14 cellular contexts compared by ENCODE assay signal in the genomic region with DNA sequence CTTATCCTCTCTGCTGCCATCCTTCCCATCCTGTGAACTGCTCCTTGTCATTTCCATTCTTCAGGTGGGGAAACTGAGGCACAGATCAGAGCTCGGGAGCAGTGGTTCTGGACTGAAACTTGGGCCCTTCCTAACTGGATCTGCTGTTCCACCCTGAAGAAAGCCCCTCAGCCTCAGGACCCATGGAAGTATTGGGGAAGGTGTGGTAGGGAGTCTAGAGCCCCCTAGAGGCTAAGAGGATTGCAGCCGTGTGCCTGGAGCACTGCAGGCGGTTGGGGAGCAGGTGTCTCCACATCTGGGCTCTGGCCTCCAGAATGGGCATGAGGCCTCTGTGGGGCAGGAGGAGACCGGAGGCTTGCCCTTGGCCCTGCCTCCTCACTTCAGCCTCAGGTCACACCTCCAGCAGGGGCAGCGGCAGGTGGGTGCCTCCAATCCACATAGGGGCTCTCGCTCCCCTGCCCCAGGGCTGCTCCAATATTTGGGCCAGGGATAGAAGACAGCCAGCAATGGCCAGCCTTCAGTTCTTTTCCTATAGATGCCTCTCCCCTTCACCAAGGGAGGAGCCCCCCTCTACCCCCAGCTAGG. TPM values are rescaled to one million over a fixed set of nuclear protein-coding genes. Genes with fewer than 3 reads are reported as not detected.
DNase-seq lines count a peak whose midpoint lies in the region; ATAC-seq, FAIRE-seq and TF ChIP-seq lines count a peak whose summit lies in the region.
"Had no signal": no experiment of that assay in that cellular context is flagged by ENCODE, and none has a peak within 500 bp of the region (broad histone marks: within the 10 kb centered on the region; RNA-seq: fewer than 3 reads in every experiment).

No MANE protein-coding gene starts in this region.

- in situ Hi-C loops in KBM-7 (cut with MboI; ENCODE audit: low pct_unique_long_range_greater_than_20kb, low sequenced_read_pairs) (loop anchor here (10.0 kb wide), 2 partner anchors 46 to 136 kb away; no protein-coding TSS in a partner anchor), K562 (cut with MboI) (no loop called here)

- H3K36me3 ChIP-seq in K562 (ENCODE audit: control insufficient read depth, insufficient read depth, low read length) (no peaks in the 10 kb centered on the region), mucosa of descending colon (ENCODE audit: low read depth) (no peaks in the 10 kb centered on the region)

- TF ChIP-seq RAD21 in K562 (CRISPR knock-in tag; conservative IDR thresholded peaks at IDR 0.05 in 1 of 2, IDR thresholded peaks at IDR 0.05 in 1 of 2): peak; percentile 30 to 58; a peak in 3 of 4 replicates

- H3K4me1 Mint-ChIP-seq in activated T-helper 1 cell treated with anti-CD3 and anti-CD28 coated beads, Interleukin-12 subunit alpha, Interleukin-12 subunit beta, Interleukin-2, Interleukin-4 antibody, amounts not matched to agents 30 ng/mL and 10 ng/mL and 1 ng/mL, durations not matched to agents 14 hours and 24 hours and 36 hours (ENCODE audit: low read depth): no peaks in the 10 kb centered on the region

- H4K20me1 ChIP-seq in K562 (replicated peaks; ENCODE audit: control insufficient read depth, insufficient read depth, low read length): no peaks in the 10 kb centered on the region

- H3K9me3 ChIP-seq in K562 (replicated peaks; ENCODE audit: control insufficient read depth, insufficient read depth, low read depth, low read length) (no peaks in the 10 kb centered on the region), mucosa of descending colon (no peaks in the 10 kb centered on the region)

- POLR2A ChIA-PET in K562 (lab: Yijun Ruan, JAX): interaction anchor here (0.9 kb wide), 1 partner anchor 10 kb away, joined by 3 read pairs; no protein-coding TSS in a partner anchor

- WGBS in K562 (ENCODE audit: insufficient coverage, low coverage, missing lambda C conversion rate): 12% methylated on average over 5 of the region's 6 CpGs

- no peak for TF ChIP-seq EP300 in K562 (IDR thresholded peaks at IDR 0.05; ENCODE audit: low read length)

- peaks cover 22% of the 10 kb centered on the region for H3K27me3 Mint-ChIP-seq in activated T-helper 1 cell treated with anti-CD3 and anti-CD28 coated beads, Interleukin-12 subunit alpha, Interleukin-12 subunit beta, Interleukin-2, Interleukin-4 antibody, amounts not matched to agents 30 ng/mL and 10 ng/mL and 1 ng/mL, durations not matched to agents 14 hours and 24 hours and 36 hours (ENCODE audit: insufficient read depth)

- H3K27ac Mint-ChIP-seq in activated T-helper 1 cell treated with anti-CD3 and anti-CD28 coated beads, Interleukin-12 subunit alpha, Interleukin-12 subunit beta, Interleukin-2, Interleukin-4 antibody, amounts not matched to agents 30 ng/mL and 10 ng/mL and 1 ng/mL, durations not matched to agents 14 hours and 24 hours and 36 hours: no peak overlapping the region

- no peaks in the 10 kb centered on the region for H3K9me1 ChIP-seq in K562 (ENCODE audit: control insufficient read depth, insufficient read depth, low read length)

- no peaks in the 10 kb centered on the region for H3K36me3 Mint-ChIP-seq in activated T-helper 1 cell treated with anti-CD3 and anti-CD28 coated beads, Interleukin-12 subunit alpha, Interleukin-12 subunit beta, Interleukin-2, Interleukin-4 antibody, amounts not matched to agents 30 ng/mL and 10 ng/mL and 1 ng/mL, durations not matched to agents 14 hours and 24 hours and 36 hours (ENCODE audit: low read depth)

- BruUV-seq in K562 (replicated peaks; lab: Mats Ljungman, UMichigan): no TSS peak

- intact Hi-C loops in K562 (cut with micrococcal nuclease) (loop anchor here (5.0 to 10.0 kb wide), 3 partner anchors 146 to 264 kb away; no protein-coding TSS in a partner anchor), mucosa of descending colon (cut with DNase I, micrococcal nuclease) (no loop called here)
- intact Hi-C loops in activated T-helper 1 cell treated with anti-CD3 and anti-CD28 coated beads, Interleukin-12 subunit alpha, Interleukin-12 subunit beta, Interleukin-2, Interleukin-4 antibody, amounts not matched to agents 30 ng/mL and 10 ng/mL and 1 ng/mL, durations not matched to agents 14 hours and 24 hours and 36 hours (cut with micrococcal nuclease): no loop called here

- H2AFZ ChIP-seq in K562 (ENCODE audit: low read depth, low read length): no peak overlapping the region

- H3K79me2 ChIP-seq in K562 (ENCODE audit: control insufficient read depth, insufficient read depth, low read length): no peaks in the 10 kb centered on the region

- TF ChIP-seq CTCF in K562 (IDR thresholded peaks at IDR 0.05 in 2 of 3, conservative IDR thresholded peaks at IDR 0.05 in 1 of 3; ENCODE audit: insufficient read depth in 2 of 3, low read depth in 1 of 3, low read length in 3 of 3) (peak; percentile 65 to 81 (median 68)), mucosa of descending colon (IDR thresholded peaks at IDR 0.05) (no peak)

- H3K4me1 ChIP-seq in K562 (replicated peaks in 1 of 2; ENCODE audit: control insufficient read depth in 2 of 2, insufficient read depth in 2 of 2, low read length in 2 of 2) (peaks cover 4 to 12% of the 10 kb centered on the region in 2 experiments; a peak in 2 of 5 replicates), mucosa of descending colon (ENCODE audit: low read depth) (no peaks in the 10 kb centered on the region)

- CTCF ChIA-PET in K562 (lab: Yijun Ruan, JAX; ENCODE audit: low intra/inter-chr PET ratio): no interaction called here

- H3K4me3 ChIP-seq in K562: no peak overlapping the region
- H3K4me3 ChIP-seq in mucosa of descending colon: no peak overlapping the region

- DNase-seq in DMS53 (lab: John Stamatoyannopoulos, UW) (peak; percentile 25), DMS53 treated with DMSO at 0.1 percent for 48 hours (lab: John Stamatoyannopoulos, UW; ENCODE audit: unreplicated experiment) (no peak), KBM-7 (peak; percentile 43), K562 (ENCODE audit: extremely low read depth in 1 of 4, low spot score in 3 of 4) (peak; percentile 34 to 54 (median 46)), mucosa of descending colon (peak in 1 of 3 donors; percentile 11), NCI-H187 treated with DMSO at 0.1 percent for 48 hours (lab: John Stamatoyannopoulos, UW) (no peak), NCI-H128 (lab: John Stamatoyannopoulos, UW; ENCODE audit: unreplicated experiment) (no peak)
- no peak for DNase-seq in activated T-helper 1 cell treated with anti-CD3 and anti-CD28 coated beads, Interleukin-12 subunit alpha, Interleukin-12 subunit beta, Interleukin-2, Interleukin-4 antibody, amounts not matched to agents 30 ng/mL and 10 ng/mL and 1 ng/mL, durations not matched to agents 14 hours and 24 hours and 36 hours (ENCODE audit: low spot score)
- DNase-seq: activated naive CD4-positive, alpha-beta T cell; NCI-H524; retina had no signal

- H3K27me3 ChIP-seq in K562 (ENCODE audit: control insufficient read depth in 2 of 2, insufficient read depth in 2 of 2, low read length in 2 of 2): peaks cover 2 to 16% of the 10 kb centered on the region in 2 experiments; a peak in 3 of 5 replicates

- FAIRE-seq in K562 (lab: Jason Lieb, UNC): no peak
- FAIRE-seq: A204.1, endometrium, GM12891 had no signal

- ATAC-seq in K562 (peak; percentile 93), mucosa of descending colon (peak; percentile 46)

- H3K27ac ChIP-seq in K562 (ENCODE audit: extremely low read depth, low read depth, low read length): no peak overlapping the region

- H3K4me3 Mint-ChIP-seq in activated T-helper 1 cell treated with anti-CD3 and anti-CD28 coated beads, Interleukin-12 subunit alpha, Interleukin-12 subunit beta, Interleukin-2, Interleukin-4 antibody, amounts not matched to agents 30 ng/mL and 10 ng/mL and 1 ng/mL, durations not matched to agents 14 hours and 24 hours and 36 hours: no peak overlapping the region

- TF ChIP-seq POLR2A in K562 (conservative IDR thresholded peaks at IDR 0.05): no peak

- H3K9ac ChIP-seq in K562 (ENCODE audit: insufficient read depth in 1 of 2, low read depth in 2 of 2, low read length in 2 of 2): no peak overlapping the region

- H3K9me3 Mint-ChIP-seq in activated T-helper 1 cell treated with anti-CD3 and anti-CD28 coated beads, Interleukin-12 subunit alpha, Interleukin-12 subunit beta, Interleukin-2, Interleukin-4 antibody, amounts not matched to agents 30 ng/mL and 10 ng/mL and 1 ng/mL, durations not matched to agents 14 hours and 24 hours and 36 hours: no peaks in the 10 kb centered on the region

- H3K4me2 ChIP-seq in K562 (ENCODE audit: insufficient read depth, low read length): no peak overlapping the region

RNA-seq across cellular contexts. Expression of gene DNAJB8, which starts 28.1 kb away (rescaled TPM):
- total RNA-seq in K562 (2011; cell fraction: chromatin; rRNA removed; ENCODE audit: low replicate concordance): not detected in 2 replicates
- total RNA-seq in K562 (2011; cell fraction: nucleolus; rRNA removed): not detected in 2 replicates
- not detected in 2 replicates for total RNA-seq in K562 (2011; cell fraction: nucleoplasm; rRNA removed)
- total RNA-seq in K562 (2014; rRNA removed): 0.04 TPM in 1 of 2 replicates, not detected in the other
- not detected in 2 replicates for total RNA-seq in K562 (2014; rRNA removed; fragmentation: Illumina TruSeq; extraction: Trizol)
- total RNA-seq in K562 (2015; rRNA removed; fragmentation: Illumina TruSeq; extraction: Trizol): not detected in 2 replicates
- not detected in 2 replicates for total RNA-seq in K562 (2021)
- polyA plus RNA-seq in K562 (2011; rRNA removed): not detected in 2 replicates
- not detected in 2 replicates for polyA plus RNA-seq in K562 (2011; cell fraction: cytosol; rRNA removed)
- not detected in 2 replicates for polyA plus RNA-seq in K562 (2011; cell fraction: nucleus; rRNA removed)
- not detected in 2 replicates for polyA plus RNA-seq in K562 (2012)
- not detected in 2 replicates for polyA plus RNA-seq in K562 (2014; fragmentation: Illumina TruSeq; extraction: Trizol)
- not detected for polyA plus RNA-seq in K562 (2014; fragmentation: Nextera tagmentation; extraction: Ambion mirVana)
- not detected in 2 replicates for polyA plus RNA-seq in K562 (2014; rRNA removed)
- polyA minus RNA-seq in K562 (2011; rRNA and poly(A)+ RNA removed): not detected in 2 replicates
- polyA minus RNA-seq in K562 (2011; cell fraction: cytosol; rRNA and poly(A)+ RNA removed): not detected in 2 replicates
- polyA minus RNA-seq in K562 (2011; cell fraction: nucleus; rRNA and poly(A)+ RNA removed): not detected in 2 replicates
- total RNA-seq in mucosa of descending colon: not detected
- total RNA-seq in activated T-helper 1 cell treated with anti-CD3 and anti-CD28 coated beads, Interleukin-12 subunit alpha, Interleukin-12 subunit beta, Interleukin-2, Interleukin-4 antibody, amounts not matched to agents 30 ng/mL and 10 ng/mL and 1 ng/mL, durations not matched to agents 14 hours and 24 hours and 36 hours: not detected in 2 replicates

RNA-seq across cellular contexts. Expression of gene GATA2, which starts 54.4 kb away (rescaled TPM):
- total RNA-seq in K562 (2011; cell fraction: chromatin; rRNA removed; ENCODE audit: low replicate concordance): 49.8 and 107 TPM in 2 replicates
- total RNA-seq in K562 (2011; cell fraction: nucleolus; rRNA removed): 84.0 and 88.4 TPM in 2 replicates
- 50.5 and 57.9 TPM in 2 replicates for total RNA-seq in K562 (2011; cell fraction: nucleoplasm; rRNA removed)
- 86.9 and 125 TPM in 2 replicates for total RNA-seq in K562 (2014; rRNA removed)
- total RNA-seq in K562 (2014; rRNA removed; fragmentation: Illumina TruSeq; extraction: Trizol): 32.6 and 32.8 TPM in 2 replicates
- total RNA-seq in K562 (2015; rRNA removed; fragmentation: Illumina TruSeq; extraction: Trizol): 50.8 and 55.3 TPM in 2 replicates
- total RNA-seq in K562 (2021): 215 and 218 TPM in 2 replicates
- polyA plus RNA-seq in K562 (2011; rRNA removed): 28.9 and 29.6 TPM in 2 replicates
- 29.6 and 67.6 TPM in 2 replicates for polyA plus RNA-seq in K562 (2011; cell fraction: cytosol; rRNA removed)
- polyA plus RNA-seq in K562 (2011; cell fraction: nucleus; rRNA removed): 108 and 210 TPM in 2 replicates
- polyA plus RNA-seq in K562 (2012): 126 and 159 TPM in 2 replicates
- polyA plus RNA-seq in K562 (2014; fragmentation: Illumina TruSeq; extraction: Trizol): 74.6 and 129 TPM in 2 replicates
- polyA plus RNA-seq in K562 (2014; fragmentation: Nextera tagmentation; extraction: Ambion mirVana): 10 to 100 TPM in 1 of 2 experiments, 1 to 10 TPM in 1; 8.5 to 11.6 TPM
- polyA plus RNA-seq in K562 (2014; rRNA removed): 113 and 118 TPM in 2 replicates
- polyA minus RNA-seq in K562 (2011; rRNA and poly(A)+ RNA removed): 12.2 and 21.4 TPM in 2 replicates
- polyA minus RNA-seq in K562 (2011; cell fraction: cytosol; rRNA and poly(A)+ RNA removed): 57.2 and 76.2 TPM in 2 replicates
- polyA minus RNA-seq in K562 (2011; cell fraction: nucleus; rRNA and poly(A)+ RNA removed): 42.5 and 50.0 TPM in 2 replicates
- total RNA-seq in mucosa of descending colon: 10 to 100 TPM in 1 of 3 donors, 1 to 10 TPM in 2; 1.6 to 10.1 (median 8.8) TPM
- 0.18 and 0.22 TPM in 2 replicates for total RNA-seq in activated T-helper 1 cell treated with anti-CD3 and anti-CD28 coated beads, Interleukin-12 subunit alpha, Interleukin-12 subunit beta, Interleukin-2, Interleukin-4 antibody, amounts not matched to agents 30 ng/mL and 10 ng/mL and 1 ng/mL, durations not matched to agents 14 hours and 24 hours and 36 hours

Comparison
In these comparisons a context has a peak if more than half of its experiments do, and no peak if none do; other contexts are left out.
1. DNase-seq: peak in DMS53 (single experiment), KBM-7 (single experiment) and K562 (4 of 4); none in DMS53 treated with DMSO at 0.1 percent for 48 hours (single experiment), NCI-H187 treated with DMSO at 0.1 percent for 48 hours (single experiment), NCI-H128 (single experiment) and activated T-helper 1 cell treated with anti-CD3 and anti-CD28 coated beads, Interleukin-12 subunit alpha, Interleukin-12 subunit beta, Interleukin-2, Interleukin-4 antibody, amounts not matched to agents 30 ng/mL and 10 ng/mL and 1 ng/mL, durations not matched to agents 14 hours and 24 hours and 36 hours (single experiment).